In genomic region chr10:3455385-3456334, GRCh38 we compare ENCODE assay signal across 16 cellular contexts.
DNase-seq lines count a peak whose midpoint lies in the region; ATAC-seq and TF ChIP-seq lines count a peak whose summit lies in the region.
"Had no signal": no experiment of that assay in that cellular context is flagged by ENCODE, and none has a peak within 500 bp of the region (broad histone marks: within the 10 kb centered on the region; RNA-seq: fewer than 3 reads in every experiment).

No MANE protein-coding gene starts in this region.

- TF ChIP-seq CTCF in heart right ventricle (IDR thresholded peaks at IDR 0.05) (peak in 1 of 9 donors; percentile 13), left lung (IDR thresholded peaks at IDR 0.05) (no peak), coronary artery (IDR thresholded peaks at IDR 0.05) (no peak), lower lobe of right lung (IDR thresholded peaks at IDR 0.05) (no peak)
- TF ChIP-seq CTCF in activated CD8-positive, alpha-beta T cell treated with anti-CD3 and anti-CD28 coated beads for 36 hours (IDR thresholded peaks at IDR 0.05), result no peak

- DNase-seq in heart right ventricle (no peak), cardiac septum (ENCODE audit: low spot score) (no peak), glomerular endothelial cell (ENCODE audit: extremely low read depth, low read depth, low spot score) (peak; percentile 89), left lung (no peak), coronary artery (ENCODE audit: low spot score) (no peak), lower lobe of right lung (no peak)
- no peak for DNase-seq in activated CD8-positive, alpha-beta T cell treated with anti-CD3 and anti-CD28 coated beads for 36 hours
- DNase-seq: AML-193, caudate nucleus, gastrocnemius medialis, MM.1S, NCI-H510A, SJCRH30 had no signal

- peaks cover 7% of the 10 kb centered on the region for H3K27me3 Mint-ChIP-seq in activated CD8-positive, alpha-beta T cell treated with anti-CD3 and anti-CD28 coated beads for 36 hours

- H3K27ac Mint-ChIP-seq in activated CD8-positive, alpha-beta T cell treated with anti-CD3 and anti-CD28 coated beads for 36 hours, result peak overlapping the region; percentile 22

- H3K4me1 Mint-ChIP-seq in activated CD8-positive, alpha-beta T cell treated with anti-CD3 and anti-CD28 coated beads for 36 hours (ENCODE audit: low read depth), result peaks cover 7% of the 10 kb centered on the region

- H3K9me3 ChIP-seq in heart right ventricle (no peaks in the 10 kb centered on the region), subcutaneous abdominal adipose tissue (ENCODE audit: control insufficient read depth in 5 of 5, low read length in 5 of 5) (peaks cover 0 to 13% (median 0%) of the 10 kb centered on the region in 5 donors), left lung (no peaks in the 10 kb centered on the region), lower lobe of right lung (no peaks in the 10 kb centered on the region)
- H3K9me3 ChIP-seq: gastrocnemius medialis, SJCRH30 had no signal

- intact Hi-C loops in heart right ventricle (cut with DNase I), result loop anchor here in 4 of 10 donors (10.0 kb wide), 4 partner anchors 211 to 1309 kb away; no protein-coding TSS in a partner anchor
- intact Hi-C loops in cardiac septum (cut with DNase I), result no loop called here
- intact Hi-C loops in activated CD8-positive, alpha-beta T cell treated with anti-CD3 and anti-CD28 coated beads for 36 hours (cut with micrococcal nuclease), result no loop called here
- intact Hi-C loops in left lung (cut with DNase I), result no loop called here
- intact Hi-C loops in lower lobe of right lung (cut with DNase I), result no loop called here

- H3K4me3 Mint-ChIP-seq in activated CD8-positive, alpha-beta T cell treated with anti-CD3 and anti-CD28 coated beads for 36 hours, result no peak overlapping the region

- peaks cover 0 to 49% (median 28%) of the 10 kb centered on the region in 9 donors for H3K4me1 ChIP-seq in heart right ventricle
- peaks cover 17 to 40% (median 37%) of the 10 kb centered on the region in 5 donors for H3K4me1 ChIP-seq in subcutaneous abdominal adipose tissue (ENCODE audit: control insufficient read depth in 5 of 5, insufficient read depth in 5 of 5, low read length in 5 of 5)
- peaks cover 11% of the 10 kb centered on the region in 2 donors for H3K4me1 ChIP-seq in left lung
- peaks cover 28% of the 10 kb centered on the region for H3K4me1 ChIP-seq in lower lobe of right lung
- H3K4me1 ChIP-seq: gastrocnemius medialis, SJCRH30 had no signal

- no peaks in the 10 kb centered on the region for H3K36me3 Mint-ChIP-seq in activated CD8-positive, alpha-beta T cell treated with anti-CD3 and anti-CD28 coated beads for 36 hours (ENCODE audit: low read depth)

- no peaks in the 10 kb centered on the region for H3K27me3 ChIP-seq in heart right ventricle
- H3K27me3 ChIP-seq in subcutaneous abdominal adipose tissue (ENCODE audit: control insufficient read depth in 5 of 5, insufficient read depth in 4 of 5, low read length in 5 of 5), result peaks cover 0 to 14% (median 0%) of the 10 kb centered on the region in 5 donors
- no peaks in the 10 kb centered on the region for H3K27me3 ChIP-seq in left lung
- no peaks in the 10 kb centered on the region for H3K27me3 ChIP-seq in lower lobe of right lung (ENCODE audit: low read depth)
- H3K27me3 ChIP-seq: gastrocnemius medialis, SJCRH30 had no signal

- CTCF ChIA-PET in activated CD8-positive, alpha-beta T cell treated with anti-CD3 and anti-CD28 coated beads for 36 hours (lab: Charles Lee), result no interaction called here

- H3K9ac ChIP-seq in subcutaneous abdominal adipose tissue (ENCODE audit: low read length in 5 of 5), result peak overlapping the region in 1 of 5 donors; percentile 99

- H3K9me3 Mint-ChIP-seq in activated CD8-positive, alpha-beta T cell treated with anti-CD3 and anti-CD28 coated beads for 36 hours, result no peaks in the 10 kb centered on the region

- ATAC-seq in heart right ventricle, result peak in 4 of 8 donors; percentile 35 to 69 (median 46)
- no peak for ATAC-seq in activated CD8-positive, alpha-beta T cell treated with anti-CD3 and anti-CD28 coated beads for 36 hours
- ATAC-seq in left lung, result no peak
- no peak for ATAC-seq in lower lobe of right lung
- ATAC-seq: gastrocnemius medialis, HCT116 had no signal

- no peaks in the 10 kb centered on the region for H3K36me3 ChIP-seq in heart right ventricle
- H3K36me3 ChIP-seq in subcutaneous abdominal adipose tissue (ENCODE audit: control insufficient read depth in 5 of 5, insufficient read depth in 5 of 5, low read length in 5 of 5), result peaks cover 0 to 7% (median 0%) of the 10 kb centered on the region in 5 donors
- H3K36me3 ChIP-seq in left lung, result no peaks in the 10 kb centered on the region
- H3K36me3 ChIP-seq in lower lobe of right lung, result no peaks in the 10 kb centered on the region
- H3K36me3 ChIP-seq: gastrocnemius medialis, SJCRH30 had no signal

- H3K4me3 ChIP-seq in heart right ventricle (no peak overlapping the region), subcutaneous abdominal adipose tissue (ENCODE audit: low read depth in 1 of 5, low read length in 5 of 5) (peak overlapping the region in 1 of 5 donors; percentile 6), left lung (no peak overlapping the region), coronary artery (no peak overlapping the region), lower lobe of right lung (no peak overlapping the region)
- H3K4me3 ChIP-seq: gastrocnemius medialis, lung, SJCRH30 had no signal

- WGBS in heart right ventricle, 2 donors, result 68 to 74% methylated on average over 13 of the region's 13 CpGs

- POLR2A ChIA-PET in activated CD8-positive, alpha-beta T cell treated with anti-CD3 and anti-CD28 coated beads for 36 hours (lab: Charles Lee), result no interaction called here

- H3K27ac ChIP-seq in heart right ventricle (peak overlapping the region in 6 of 10 donors; percentile 34 to 75 (median 46)), subcutaneous abdominal adipose tissue (ENCODE audit: low read depth, low read length) (peak overlapping the region; percentile 63), left lung (no peak overlapping the region), coronary artery (no peak overlapping the region), lower lobe of right lung (no peak overlapping the region)
- H3K27ac ChIP-seq: gastrocnemius medialis, SJCRH30 had no signal

Comparison
In these comparisons a context has a peak if more than half of its experiments do, and no peak if none do; other contexts are left out.
1. H3K27ac ChIP-seq: peak in heart right ventricle (6 of 10) and subcutaneous abdominal adipose tissue (single experiment); none in left lung (0 of 2), coronary artery (0 of 2) and lower lobe of right lung (single experiment).